In genomic region chr18:68796936-68797690, GRCh38 we compare ENCODE assay signal across 9 cellular contexts.
A peak's percentile ranks its signal among the peaks of the same experiment; 100 is the strongest.
DNase-seq lines count a peak whose midpoint lies in the region; FAIRE-seq and TF ChIP-seq lines count a peak whose summit lies in the region.
"Had no signal": no experiment of that assay in that cellular context is flagged by ENCODE, and none has a peak within 500 bp of the region (broad histone marks: within the 10 kb centered on the region; RNA-seq: fewer than 3 reads in every experiment).

No MANE protein-coding gene starts in this region.

- intact Hi-C loops in posterior cingulate gyrus (cut with DNase I): no loop called here

- peak overlapping the region; percentile 86 for H3K27ac ChIP-seq in ACC112 (ENCODE audit: low read depth, low read length)

- H3K4me1 ChIP-seq in ACC112 (ENCODE audit: control insufficient read depth, insufficient read depth, low read length, unreplicated experiment): peaks cover 29% of the 10 kb centered on the region

- TF ChIP-seq CTCF in WI38 (IDR thresholded peaks at IDR 0.05; ENCODE audit: low read depth, low read length): no peak

- FAIRE-seq in H54 (lab: Jason Lieb, UNC): peak; percentile 27
- FAIRE-seq: GM12892 had no signal

- peak overlapping the region; percentile 32 for H2AFZ ChIP-seq in ACC112 (ENCODE audit: low read length, unreplicated experiment)

- no peak for TF ChIP-seq POLR2A in H54 (IDR thresholded peaks at IDR 0.05; ENCODE audit: low read depth, low read length)

- H3K4me3 ChIP-seq in ACC112 (ENCODE audit: low read depth, low read length) (peak overlapping the region; percentile 71), WI38 (ENCODE audit: low read depth, low read length) (peak overlapping the region; percentile 25; the same call in 1 of the 2 replicates)

- no peak for DNase-seq in H54 (ENCODE audit: insufficient read length, low spot score)
- DNase-seq in hepatic stellate cell (ENCODE audit: low spot score): peak; percentile 44
- no peak for DNase-seq in activated CD4-positive, alpha-beta T cell treated with anti-CD3 and anti-CD28 coated beads, Interleukin-2, amount 50 U/mL, for 1 hour
- no peak for DNase-seq in posterior cingulate gyrus
- no peak for DNase-seq in activated naive CD4-positive, alpha-beta T cell treated with anti-CD3 and anti-CD28 coated beads, Interleukin-2, amount 50 U/mL, for 16 hours
- no peak for DNase-seq in NCI-H128 (lab: John Stamatoyannopoulos, UW; ENCODE audit: unreplicated experiment)

- no peaks in the 10 kb centered on the region for H3K36me3 ChIP-seq in ACC112 (ENCODE audit: insufficient read depth, low read length)

- no peaks in the 10 kb centered on the region for H3K27me3 ChIP-seq in ACC112 (ENCODE audit: insufficient read depth, low read length)

- H3K79me2 ChIP-seq in ACC112 (ENCODE audit: control insufficient read depth, insufficient read depth, low read length, unreplicated experiment): peaks cover 15% of the 10 kb centered on the region
